Comparison of ENCODE assay signal across 20 cellular contexts in the genomic region with DNA sequence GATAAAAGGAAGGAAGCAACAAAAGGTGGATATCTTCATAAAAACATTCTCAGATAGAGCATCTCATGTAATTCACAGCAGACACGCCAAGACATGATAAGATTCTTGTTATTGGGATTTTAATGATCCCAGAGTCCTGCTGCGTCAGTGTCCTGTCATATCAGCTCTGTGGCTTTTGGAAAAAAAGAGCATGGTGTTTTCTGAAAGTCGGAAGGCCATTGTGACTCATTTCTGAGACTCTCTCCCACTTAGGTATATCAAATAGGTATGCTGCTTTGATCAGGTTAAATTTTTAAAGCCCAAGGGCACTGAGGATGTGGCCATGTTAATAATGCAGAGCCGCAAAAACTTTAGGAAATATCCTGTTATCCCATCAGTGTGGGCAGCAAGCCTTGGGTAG.
A peak's percentile ranks its signal among the peaks of the same experiment; 100 is the strongest.
DNase-seq lines count a peak whose midpoint lies in the region; ATAC-seq and TF ChIP-seq lines count a peak whose summit lies in the region.
"Had no signal": no experiment of that assay in that cellular context is flagged by ENCODE, and none has a peak within 500 bp of the region (broad histone marks: within the 10 kb centered on the region; RNA-seq: fewer than 3 reads in every experiment).

No MANE protein-coding gene starts in this region.

- H3K27ac ChIP-seq in mammary epithelial cell (ENCODE audit: insufficient read depth, low read depth, low read length) (no peak overlapping the region), SJCRH30 (no peak overlapping the region)
- H3K27ac ChIP-seq: 22Rv1, A549, BLaER1, GM23248 had no signal

- ATAC-seq in GM18502 (IDR thresholded peaks at IDR 0.05; ENCODE audit: poor library complexity, unreplicated experiment) (no peak), GM19455 (IDR thresholded peaks at IDR 0.05; ENCODE audit: unreplicated experiment) (no peak)
- ATAC-seq: A549, HepG2 had no signal

- POLR2A ChIA-PET in MCF 10A (lab: Yijun Ruan, JAX), result interaction anchor here (0.9 to 1.4 kb wide), 2 partner anchors 40 to 282 kb away, joined by 4 read pairs; no protein-coding TSS in a partner anchor

- in situ Hi-C loops in mammary epithelial cell (cut with MboI; ENCODE audit: low sequenced_read_pairs in 2 of 2), result loop anchor here (25.0 kb wide), 2 partner anchors 280 to 705 kb away; no protein-coding TSS in a partner anchor

- no peak overlapping the region for H2AFZ ChIP-seq in mammary epithelial cell (ENCODE audit: low read depth, low read length)
- H2AFZ ChIP-seq: GM23248 had no signal

- peaks cover 7% of the 10 kb centered on the region for H3K9me3 ChIP-seq in mammary epithelial cell (replicated peaks; ENCODE audit: insufficient read depth, low read length)
- no peaks in the 10 kb centered on the region for H3K9me3 ChIP-seq in SJCRH30 (replicated peaks)
- H3K9me3 ChIP-seq: A549, BLaER1, HAP-1 had no signal

- no peak overlapping the region for H3K9ac ChIP-seq in mammary epithelial cell (ENCODE audit: insufficient read depth, low read length)
- H3K9ac ChIP-seq: BLaER1, GM23248 had no signal

- H3K27ac Mint-ChIP-seq in MCF 10A (ENCODE audit: low read depth, unreplicated experiment), result no peak overlapping the region
- H3K27ac Mint-ChIP-seq in progenitor cell of endocrine pancreas, result peak overlapping the region; percentile 76
- H3K27ac Mint-ChIP-seq: CD14-positive monocyte; CD4-positive, alpha-beta memory T cell; IgD-negative memory B cell had no signal

- H3K36me3 ChIP-seq in mammary epithelial cell (ENCODE audit: insufficient read depth, low read length) (no peaks in the 10 kb centered on the region), SJCRH30 (no peaks in the 10 kb centered on the region)
- H3K36me3 ChIP-seq: BLaER1, HAP-1 had no signal

- TF ChIP-seq CTCF in mammary epithelial cell (conservative IDR thresholded peaks at IDR 0.05 in 1 of 2, IDR thresholded peaks at IDR 0.05 in 1 of 2; ENCODE audit: extremely low read depth in 1 of 2, insufficient read depth in 1 of 2, low read depth in 1 of 2, low read length in 2 of 2) (no peak), MCF 10A (IDR thresholded peaks at IDR 0.05; ENCODE audit: unreplicated experiment) (no peak), progenitor cell of endocrine pancreas (IDR thresholded peaks at IDR 0.05; ENCODE audit: unreplicated experiment) (no peak)

- H3K9me3 Mint-ChIP-seq in MCF 10A (ENCODE audit: unreplicated experiment) (no peaks in the 10 kb centered on the region), progenitor cell of endocrine pancreas (ENCODE audit: low read depth) (peaks cover 4% of the 10 kb centered on the region)
- H3K9me3 Mint-ChIP-seq: CD14-positive monocyte had no signal

- H3K27me3 ChIP-seq in mammary epithelial cell (ENCODE audit: insufficient read depth, low read length) (peaks cover 4% of the 10 kb centered on the region), SJCRH30 (no peaks in the 10 kb centered on the region)
- H3K27me3 ChIP-seq: BLaER1 had no signal

- H3K4me1 Mint-ChIP-seq in MCF 10A (ENCODE audit: insufficient read depth, unreplicated experiment), result peaks cover 31% of the 10 kb centered on the region
- H3K4me1 Mint-ChIP-seq in progenitor cell of endocrine pancreas (ENCODE audit: low read depth), result no peaks in the 10 kb centered on the region
- H3K4me1 Mint-ChIP-seq: CD14-positive monocyte; CD4-positive, alpha-beta memory T cell; IgD-negative memory B cell had no signal

- H3K27me3 Mint-ChIP-seq in MCF 10A (ENCODE audit: insufficient read depth, unreplicated experiment) (peaks cover 10% of the 10 kb centered on the region), progenitor cell of endocrine pancreas (peaks cover 7% of the 10 kb centered on the region)
- H3K27me3 Mint-ChIP-seq: CD4-positive, alpha-beta memory T cell; IgD-negative memory B cell had no signal

- intact Hi-C loops in mammary epithelial cell (cut with micrococcal nuclease), result loop anchor here (10.0 kb wide), 1 partner anchor 143 kb away; no protein-coding TSS in a partner anchor
- intact Hi-C loops in MCF 10A (cut with micrococcal nuclease), result loop anchor here (5.0 kb wide), 1 partner anchor 270 kb away; no protein-coding TSS in a partner anchor

- WGBS in mammary epithelial cell (ENCODE audit: low coverage, missing lambda C conversion rate), result 2% methylated on average over 4 of the region's 4 CpGs

- no peak overlapping the region for H3K4me3 Mint-ChIP-seq in MCF 10A (ENCODE audit: unreplicated experiment)
- H3K4me3 Mint-ChIP-seq in progenitor cell of endocrine pancreas (ENCODE audit: low read depth), result no peak overlapping the region
- H3K4me3 Mint-ChIP-seq: CD14-positive monocyte; CD4-positive, alpha-beta memory T cell; IgD-negative memory B cell had no signal

- H3K79me2 ChIP-seq in mammary epithelial cell (ENCODE audit: insufficient read depth, low read length), result no peaks in the 10 kb centered on the region

- H3K4me3 ChIP-seq in mammary epithelial cell (replicated peaks in 1 of 3; ENCODE audit: insufficient read depth in 1 of 3, low read depth in 2 of 3, low read length in 3 of 3) (no peak overlapping the region), SJCRH30 (no peak overlapping the region)
- H3K4me3 ChIP-seq: A549, BLaER1, GM23248, HAP-1 had no signal

- peak; percentile 65 for DNase-seq in mammary epithelial cell
- no peak for DNase-seq in MCF 10A (ENCODE audit: unreplicated experiment)
- peak; percentile 76 for DNase-seq in SW480 (ENCODE audit: low spot score)
- DNase-seq in progenitor cell of endocrine pancreas (ENCODE audit: low spot score, unreplicated experiment), result no peak
- no peak for DNase-seq in SJCRH30
- DNase-seq: CD4-positive, alpha-beta memory T cell; DMS153; DMS79; GF-D8; GM23248; KBM-7 had no signal

- H4K20me1 ChIP-seq in mammary epithelial cell (ENCODE audit: insufficient read depth, low read length), result no peaks in the 10 kb centered on the region
- H4K20me1 ChIP-seq: BLaER1 had no signal

- CTCF ChIA-PET in mammary epithelial cell (lab: Charles Lee; ENCODE audit: low non-redundant PET) (interaction anchor here (0.8 kb wide), 1 partner anchor 706 kb away, joined by 9 read pairs; no protein-coding TSS in a partner anchor), MCF 10A (lab: Yijun Ruan, JAX) (interaction anchor here (0.6 to 5.0 kb wide), 12 partner anchors 14 to 694 kb away, joined by 3 to 107 read pairs (median 4); no protein-coding TSS in a partner anchor)

- no peaks in the 10 kb centered on the region for H3K36me3 Mint-ChIP-seq in MCF 10A (ENCODE audit: insufficient read depth, unreplicated experiment)
- H3K36me3 Mint-ChIP-seq in progenitor cell of endocrine pancreas (ENCODE audit: insufficient read depth), result no peaks in the 10 kb centered on the region
- H3K36me3 Mint-ChIP-seq: CD14-positive monocyte; CD4-positive, alpha-beta memory T cell; IgD-negative memory B cell had no signal

- no TSS peak for BruUV-seq in mammary epithelial cell (replicated peaks; lab: Mats Ljungman, UMichigan)
- no TSS peak for BruUV-seq in MCF 10A (replicated peaks; lab: Mats Ljungman, UMichigan)

- peak overlapping the region; percentile 54 for H3K4me2 ChIP-seq in mammary epithelial cell (ENCODE audit: insufficient read depth, low read depth, low read length)
- H3K4me2 ChIP-seq: A549, BLaER1 had no signal

- dilution Hi-C loops in mammary epithelial cell (cut with HindIII; ENCODE audit: low sequenced_read_pairs), result no loop called here

- H3K4me1 ChIP-seq in mammary epithelial cell (ENCODE audit: insufficient read depth, low read length) (peaks cover 13% of the 10 kb centered on the region), SJCRH30 (peaks cover 20% of the 10 kb centered on the region)
- H3K4me1 ChIP-seq: A549, BLaER1, HAP-1 had no signal

Comparison
In these comparisons a context has a peak if more than half of its experiments do, and no peak if none do; other contexts are left out.
1. DNase-seq: peak in mammary epithelial cell (single experiment) and SW480 (single experiment); none in MCF 10A (single experiment), progenitor cell of endocrine pancreas (single experiment) and SJCRH30 (0 of 2).